In the genomic region with DNA sequence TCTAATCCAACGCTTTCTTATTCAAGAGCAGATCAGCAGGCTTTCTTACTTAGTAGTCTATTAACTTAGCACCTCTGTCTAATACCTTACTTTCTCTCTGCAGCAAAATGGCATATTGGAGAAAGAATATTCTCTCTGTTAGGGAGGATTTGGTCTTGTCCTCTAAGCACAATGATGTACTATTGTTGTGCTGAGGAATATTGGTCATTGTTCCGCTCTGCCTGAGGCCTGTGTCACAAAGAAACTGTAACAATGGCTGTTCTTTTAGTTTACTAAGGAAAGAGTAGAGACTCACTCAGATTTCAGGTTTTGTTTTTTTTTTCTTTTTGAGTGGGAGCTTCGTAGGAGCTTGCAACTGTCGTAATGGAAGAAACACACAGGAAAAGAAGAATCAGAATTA, we compare ENCODE assay signal across 21 cellular contexts.
DNase-seq lines count a peak whose midpoint lies in the region; ATAC-seq and TF ChIP-seq lines count a peak whose summit lies in the region.
"Had no signal": no experiment of that assay in that cellular context is flagged by ENCODE, and none has a peak within 500 bp of the region (broad histone marks: within the 10 kb centered on the region; RNA-seq: fewer than 3 reads in every experiment).

No MANE protein-coding gene starts in this region.

- DNase-seq in MCF 10A (ENCODE audit: unreplicated experiment) (no peak), breast epithelium (ENCODE audit: low spot score in 2 of 2) (no peak), foreskin melanocyte (peak; percentile 34), pons (ENCODE audit: low spot score) (peak; percentile 93), NCI-H2171 (lab: John Stamatoyannopoulos, UW) (no peak), ecto neural progenitor cell (ENCODE audit: low spot score) (no peak), natural killer cell (no peak), sigmoid colon (no peak)
- DNase-seq: 8988T, COR-L47, DMS 273 treated with DMSO at 0.1 percent for 48 hours, HCEC 1CT, IMR-90, MG63, NCI-H1048, NCI-H1436, NCI-H1930, NCI-H2171 treated with DMSO at 0.1 percent for 48 hours, NCI-H748 treated with DMSO at 0.1 percent for 48 hours, SHP77 had no signal

- no peak for TF ChIP-seq EP300 in sigmoid colon (IDR thresholded peaks at IDR 0.05)

- POLR2A ChIA-PET in MCF 10A (lab: Yijun Ruan, JAX), result no interaction called here

- H3K27me3 Mint-ChIP-seq in MCF 10A (ENCODE audit: insufficient read depth, unreplicated experiment) (no peaks in the 10 kb centered on the region), natural killer cell (ENCODE audit: low read depth in 2 of 2) (no peaks in the 10 kb centered on the region)
- H3K27me3 Mint-ChIP-seq: B cell had no signal

- H3K36me3 Mint-ChIP-seq in MCF 10A (ENCODE audit: insufficient read depth, unreplicated experiment) (no peaks in the 10 kb centered on the region), natural killer cell (no peaks in the 10 kb centered on the region)

- H3K4me3 ChIP-seq in breast epithelium (no peak overlapping the region), sigmoid colon (no peak overlapping the region)
- H3K4me3 ChIP-seq: MG63 had no signal

- no peak overlapping the region for H3K27ac ChIP-seq in breast epithelium
- H3K27ac ChIP-seq in sigmoid colon, result no peak overlapping the region

- no peaks in the 10 kb centered on the region for H3K27me3 ChIP-seq in breast epithelium
- H3K27me3 ChIP-seq in sigmoid colon, result no peaks in the 10 kb centered on the region
- H3K27me3 ChIP-seq: MG63 had no signal

- intact Hi-C loops in MCF 10A (cut with micrococcal nuclease) (no loop called here), breast epithelium (cut with DNase I; ENCODE audit: low total_unique reads) (no loop called here), natural killer cell (cut with micrococcal nuclease) (no loop called here), sigmoid colon (cut with DNase I) (no loop called here)

- BruUV-seq in MCF 10A (replicated peaks; lab: Mats Ljungman, UMichigan), result no TSS peak

- no peak for ATAC-seq in natural killer cell

- TF ChIP-seq CTCF in MCF 10A (IDR thresholded peaks at IDR 0.05; ENCODE audit: unreplicated experiment) (no peak), breast epithelium (IDR thresholded peaks at IDR 0.05) (no peak), natural killer cell (IDR thresholded peaks at IDR 0.05) (no peak), sigmoid colon (IDR thresholded peaks at IDR 0.05) (no peak)

- WGBS in sigmoid colon, 2 donors, result 86 to 88% methylated on average over 4 of the region's 4 CpGs

- H3K27ac Mint-ChIP-seq in MCF 10A (ENCODE audit: low read depth, unreplicated experiment) (peak overlapping the region; percentile 21), natural killer cell (no peak overlapping the region)
- H3K27ac Mint-ChIP-seq: B cell had no signal

- CTCF ChIA-PET in MCF 10A (lab: Yijun Ruan, JAX), result interaction anchor here (0.6 kb wide), 1 partner anchor 100 kb away, joined by 4 read pairs; no protein-coding TSS in a partner anchor

- TF ChIP-seq POLR2A in breast epithelium (IDR thresholded peaks at IDR 0.05) (no peak), sigmoid colon (IDR thresholded peaks at IDR 0.05) (no peak)

- H3K9me3 ChIP-seq in breast epithelium (peaks cover 0 to 2% of the 10 kb centered on the region in 2 donors), sigmoid colon (no peaks in the 10 kb centered on the region)
- H3K9me3 ChIP-seq: MG63 had no signal

- H3K4me1 ChIP-seq in breast epithelium (no peaks in the 10 kb centered on the region), sigmoid colon (no peaks in the 10 kb centered on the region)

- H3K9me3 Mint-ChIP-seq in MCF 10A (ENCODE audit: unreplicated experiment) (peaks cover 4% of the 10 kb centered on the region), natural killer cell (peaks cover 13 to 14% of the 10 kb centered on the region in 2 donors)

- H3K36me3 ChIP-seq in breast epithelium (no peaks in the 10 kb centered on the region), sigmoid colon (no peaks in the 10 kb centered on the region)
- H3K36me3 ChIP-seq: MG63 had no signal

- peaks cover 24% of the 10 kb centered on the region for H3K4me1 Mint-ChIP-seq in MCF 10A (ENCODE audit: insufficient read depth, unreplicated experiment)
- H3K4me1 Mint-ChIP-seq in natural killer cell, result no peaks in the 10 kb centered on the region
- H3K4me1 Mint-ChIP-seq: B cell had no signal

- H3K4me3 Mint-ChIP-seq in MCF 10A (ENCODE audit: unreplicated experiment) (no peak overlapping the region), natural killer cell (no peak overlapping the region)
- H3K4me3 Mint-ChIP-seq: B cell had no signal

Comparison
In these comparisons a context has a peak if more than half of its experiments do, and no peak if none do; other contexts are left out.
1. DNase-seq: peak in foreskin melanocyte (single experiment) and pons (single experiment); none in MCF 10A (single experiment), breast epithelium (0 of 2), NCI-H2171 (single experiment), ecto neural progenitor cell (single experiment), natural killer cell (single experiment) and sigmoid colon (single experiment).